Comparison of ENCODE assay signal across 1 cellular context in genomic region chr17:37828313-37829124, GRCh38.
TF ChIP-seq lines count a peak whose summit lies in the region.

No MANE protein-coding gene starts in this region.

TF ChIP-seq in K562, 482 proteins besides CTCF, POLR2A, EP300 and RAD21 (continued from another document and continues in another):
- TF ChIP-seq POLR2AphosphoS5 (IDR thresholded peaks at IDR 0.05; ENCODE audit: control insufficient read depth, insufficient read depth, low read depth, low read length) = no peak
- no peak for TF ChIP-seq SMAD2 (IDR thresholded peaks at IDR 0.05; ENCODE audit: low read depth, low read length)
- TF ChIP-seq NFIX (CRISPR knock-in tag; IDR thresholded peaks at IDR 0.05; ENCODE audit: low read depth) = no peak
- no peak for TF ChIP-seq DMBX1 (CRISPR knock-in tag; IDR thresholded peaks at IDR 0.05; ENCODE audit: borderline replicate concordance)
- no peak for TF ChIP-seq NKRF (IDR thresholded peaks at IDR 0.05; ENCODE audit: borderline replicate concordance)
- no peak for TF ChIP-seq THRAP3 (IDR thresholded peaks at IDR 0.05; ENCODE audit: borderline replicate concordance)
- no peak for TF ChIP-seq ZNF324 (CRISPR knock-in tag; IDR thresholded peaks at IDR 0.05)
- TF ChIP-seq CREM (IDR thresholded peaks at IDR 0.05; ENCODE audit: low read depth) = no peak
- TF ChIP-seq RBM25 (IDR thresholded peaks at IDR 0.05; ENCODE audit: low read depth, low read length, severe bottlenecking) = no peak
- TF ChIP-seq NRF1 (conservative IDR thresholded peaks at IDR 0.05 in 1 of 2, IDR thresholded peaks at IDR 0.05 in 1 of 2) = no peak
- 0 out of 4 replicates have a peak, but pooled peaks of 1 of the 2 experiments have one; percentile 6 for TF ChIP-seq RCOR1 (IDR thresholded peaks at IDR 0.05; ENCODE audit: borderline replicate concordance in 1 of 2, low read depth in 2 of 2, low read length in 2 of 2)
- TF ChIP-seq KLF16 (IDR thresholded peaks at IDR 0.05) = no peak
- TF ChIP-seq ZNF347 (CRISPR knock-in tag; IDR thresholded peaks at IDR 0.05; ENCODE audit: low read depth) = no peak
- TF ChIP-seq ZNF3 (CRISPR knock-in tag; IDR thresholded peaks at IDR 0.05) = no peak
- TF ChIP-seq SMAD4 (CRISPR knock-in tag; conservative IDR thresholded peaks at IDR 0.05) = 0 out of 2 replicates have a peak, but pooled peaks have one; percentile 39
- TF ChIP-seq ZNF75A (CRISPR knock-in tag; IDR thresholded peaks at IDR 0.05) = no peak
- no peak for TF ChIP-seq ZNF140 (CRISPR knock-in tag; IDR thresholded peaks at IDR 0.05)
- no peak for TF ChIP-seq E2F4 (CRISPR knock-in tag; IDR thresholded peaks at IDR 0.05; ENCODE audit: low read depth)
- no peak for TF ChIP-seq STAT5A (IDR thresholded peaks at IDR 0.05; ENCODE audit: borderline replicate concordance, low read length)
- TF ChIP-seq SMAD3 (CRISPR knock-in tag; conservative IDR thresholded peaks at IDR 0.05) = 0 out of 2 replicates have a peak, but pooled peaks have one; percentile 16
- peak; percentile 42; the same call in 1 of the 2 replicates for TF ChIP-seq CREB3 (tag; conservative IDR thresholded peaks at IDR 0.05; ENCODE audit: low read depth)
- TF ChIP-seq ZNF407 (IDR thresholded peaks at IDR 0.05; ENCODE audit: low read depth) = no peak
- no peak for TF ChIP-seq ELF4 (CRISPR knock-in tag; IDR thresholded peaks at IDR 0.05)
- no peak for TF ChIP-seq CBX5 (IDR thresholded peaks at IDR 0.05; ENCODE audit: borderline replicate concordance, low read depth)
- TF ChIP-seq EGR1 (conservative IDR thresholded peaks at IDR 0.05) = no peak
- no peak for TF ChIP-seq WHSC1 (IDR thresholded peaks at IDR 0.05; ENCODE audit: low read length)
- no peak for TF ChIP-seq PTBP1 (IDR thresholded peaks at IDR 0.05; ENCODE audit: low read depth, low read length)
- TF ChIP-seq RBM17 (IDR thresholded peaks at IDR 0.05; ENCODE audit: borderline replicate concordance, low read depth, low read length) = no peak
- no peak for TF ChIP-seq HNRNPL (IDR thresholded peaks at IDR 0.05; ENCODE audit: low read depth, low read length)
- TF ChIP-seq ZBTB1 (CRISPR knock-in tag; IDR thresholded peaks at IDR 0.05; ENCODE audit: borderline replicate concordance, low read depth) = no peak
- peak; percentile 37; the same call in 1 of the 2 replicates for TF ChIP-seq ETV1 (tag; conservative IDR thresholded peaks at IDR 0.05; ENCODE audit: low read depth)
- TF ChIP-seq NR1H2 (CRISPR knock-in tag; IDR thresholded peaks at IDR 0.05) = no peak
- no peak for TF ChIP-seq ZNF551 (CRISPR knock-in tag; IDR thresholded peaks at IDR 0.05)
- no peak for TF ChIP-seq MTA2 (IDR thresholded peaks at IDR 0.05; ENCODE audit: low read depth)
- TF ChIP-seq ZNF740 (CRISPR knock-in tag; IDR thresholded peaks at IDR 0.05) = no peak
- TF ChIP-seq ZNF740 (tag; IDR thresholded peaks at IDR 0.05) = 0 out of 4 replicates have a peak, but pooled peaks of 1 of the 2 experiments have one; percentile 31
- TF ChIP-seq ETV5 (CRISPR knock-in tag; IDR thresholded peaks at IDR 0.05; ENCODE audit: low read depth) = no peak
- TF ChIP-seq LEF1 (IDR thresholded peaks at IDR 0.05) = peak; percentile 43; the same call in 1 of the 2 replicates
- peak; percentile 95 for TF ChIP-seq MAFF (IDR thresholded peaks at IDR 0.05; ENCODE audit: low read length)
- TF ChIP-seq PHF21A (IDR thresholded peaks at IDR 0.05; ENCODE audit: borderline replicate concordance, low read depth) = no peak
- no peak for TF ChIP-seq SNAPC5 (CRISPR knock-in tag; IDR thresholded peaks at IDR 0.05)
- peak; percentile 73 for TF ChIP-seq ATF3 (IDR thresholded peaks at IDR 0.05)
- TF ChIP-seq ATF3 (CRISPR knock-in tag; conservative IDR thresholded peaks at IDR 0.05) = no peak; the same call in 1 of the 2 replicates
- no peak for TF ChIP-seq SETDB1 (IDR thresholded peaks at IDR 0.05; ENCODE audit: low read length)
- TF ChIP-seq DDX20 (tag; IDR thresholded peaks at IDR 0.05; ENCODE audit: low read depth) = no peak
- no peak for TF ChIP-seq NR2C2 (CRISPR knock-in tag; IDR thresholded peaks at IDR 0.05)
- TF ChIP-seq NR2C2 (tag; IDR thresholded peaks at IDR 0.05) = no peak
- no peak for TF ChIP-seq THRA (IDR thresholded peaks at IDR 0.05)
- TF ChIP-seq DPF2 (IDR thresholded peaks at IDR 0.05) = peak; percentile 78; the same call in 1 of the 2 replicates
- no peak for TF ChIP-seq NEUROD1 (IDR thresholded peaks at IDR 0.05; ENCODE audit: borderline replicate concordance, low read depth, low read length, partially characterized antibody)
- TF ChIP-seq ZNF436 (CRISPR knock-in tag; IDR thresholded peaks at IDR 0.05) = no peak
- no peak for TF ChIP-seq ZNF583 (CRISPR knock-in tag; IDR thresholded peaks at IDR 0.05)
- peak; percentile 86 for TF ChIP-seq BACH1 (tag; IDR thresholded peaks at IDR 0.05)
- TF ChIP-seq SMARCA4 (IDR thresholded peaks at IDR 0.05) = peak; percentile 74
- peak in 1 of 2 experiments; percentile 32; a peak in 1 of 4 replicates for TF ChIP-seq KDM1A (IDR thresholded peaks at IDR 0.05)
- TF ChIP-seq NELFE (IDR thresholded peaks at IDR 0.05; ENCODE audit: insufficient read depth, insufficient read length) = no peak
- TF ChIP-seq SP1 (CRISPR knock-in tag; IDR thresholded peaks at IDR 0.05) = no peak
- TF ChIP-seq HDGF (IDR thresholded peaks at IDR 0.05) = no peak
- TF ChIP-seq JUNB (CRISPR knock-in tag; conservative IDR thresholded peaks at IDR 0.05) = no peak
- TF ChIP-seq FOXK2 (conservative IDR thresholded peaks at IDR 0.05 in 1 of 2, IDR thresholded peaks at IDR 0.05 in 1 of 2; ENCODE audit: low read depth in 2 of 2) = peak in 1 of 2 experiments; percentile 47; a peak in 1 of 4 replicates
- TF ChIP-seq GATAD2A (IDR thresholded peaks at IDR 0.05) = no peak
- TF ChIP-seq POU5F1 (IDR thresholded peaks at IDR 0.05; ENCODE audit: borderline replicate concordance, low read depth, low read length, partially characterized antibody) = no peak
- no peak for TF ChIP-seq CEBPG (CRISPR knock-in tag; IDR thresholded peaks at IDR 0.05)
- TF ChIP-seq CEBPG (tag; conservative IDR thresholded peaks at IDR 0.05 in 1 of 2, IDR thresholded peaks at IDR 0.05 in 1 of 2) = peak in 1 of 2 experiments; percentile 27; a peak in 1 of 4 replicates
- no peak for TF ChIP-seq FOXJ2 (tag; IDR thresholded peaks at IDR 0.05)
- TF ChIP-seq CBFA2T2 (conservative IDR thresholded peaks at IDR 0.05) = no peak
- peak; percentile 99 for TF ChIP-seq ZNF316 (IDR thresholded peaks at IDR 0.05)
